Comparison of ENCODE assay signal across 11 cellular contexts in genomic region chr6:159633196-159633595, GRCh38. TPM values are rescaled to one million over a fixed set of nuclear protein-coding genes. Genes with fewer than 3 reads are reported as not detected.
A peak's percentile ranks its signal among the peaks of the same experiment; 100 is the strongest.
DNase-seq lines count a peak whose midpoint lies in the region; ATAC-seq, FAIRE-seq and TF ChIP-seq lines count a peak whose summit lies in the region.
"Had no signal": no experiment of that assay in that cellular context is flagged by ENCODE, and none has a peak within 500 bp of the region (broad histone marks: within the 10 kb centered on the region; RNA-seq: fewer than 3 reads in every experiment).

No MANE protein-coding gene starts in this region.

- H3K4me1 ChIP-seq in A673 (ENCODE audit: insufficient read depth, low read length, poor library complexity, severe bottlenecking) (no peaks in the 10 kb centered on the region), OCI-LY3 (ENCODE audit: low read length) (no peaks in the 10 kb centered on the region)

- no peak overlapping the region for H3K9ac ChIP-seq in OCI-LY3 (ENCODE audit: low read length)

- BruUV-seq in A673 (replicated peaks; lab: Mats Ljungman, UMichigan): no TSS peak

- no peaks in the 10 kb centered on the region for H4K20me1 ChIP-seq in OCI-LY3 (ENCODE audit: insufficient read depth, low read length)

- no peaks in the 10 kb centered on the region for H3K9me3 Mint-ChIP-seq in natural killer cell treated with Interleukin-12 subunit alpha and Interleukin-12 subunit beta and Interleukin-15 and Interleukin-18, amount 100 ng/mL, for 72 hours

- POLR2A ChIA-PET in A673 (lab: Charles Lee; ENCODE audit: low non-redundant PET): no interaction called here

- no peak overlapping the region for H3K4me2 ChIP-seq in OCI-LY3 (ENCODE audit: low read length)

- H3K36me3 ChIP-seq in A673 (ENCODE audit: insufficient read depth, low read length, poor library complexity, severe bottlenecking): no peaks in the 10 kb centered on the region
- H3K36me3 ChIP-seq in OCI-LY3 (replicated peaks; ENCODE audit: low read depth, low read length): no peaks in the 10 kb centered on the region

- H3K27me3 ChIP-seq in A673 (replicated peaks; ENCODE audit: insufficient read depth, low read depth, low read length, poor library complexity) (no peaks in the 10 kb centered on the region), OCI-LY3 (ENCODE audit: low read depth, low read length) (no peaks in the 10 kb centered on the region)

- H3K27ac ChIP-seq in A673 (ENCODE audit: low read depth, low read length, poor library complexity, severe bottlenecking): no peak overlapping the region
- H3K27ac ChIP-seq in OCI-LY3 (ENCODE audit: low read length): no peak overlapping the region

- no peaks in the 10 kb centered on the region for H3K79me2 ChIP-seq in OCI-LY3 (ENCODE audit: low read length)

- intact Hi-C loops in A673 (cut with micrococcal nuclease; ENCODE audit: unreplicated experiment): no loop called here

- no peak overlapping the region for H3K4me3 Mint-ChIP-seq in natural killer cell treated with Interleukin-12 subunit alpha and Interleukin-12 subunit beta and Interleukin-15 and Interleukin-18, amount 100 ng/mL, for 72 hours
- H3K4me3 Mint-ChIP-seq: activated naive CD8-positive, alpha-beta T cell had no signal

- FAIRE-seq in frontal cortex (lab: Jason Lieb, UNC): no peak
- FAIRE-seq: G401.6 had no signal

- no peaks in the 10 kb centered on the region for H3K9me3 ChIP-seq in A673 (ENCODE audit: low read depth, low read length, poor library complexity, severe bottlenecking)
- H3K9me3 ChIP-seq in OCI-LY3 (ENCODE audit: insufficient read depth, low read length): no peaks in the 10 kb centered on the region

- ATAC-seq in GM21390 (IDR thresholded peaks at IDR 0.05; ENCODE audit: unreplicated experiment): no peak
- no peak for ATAC-seq in natural killer cell treated with Interleukin-12 subunit alpha and Interleukin-12 subunit beta and Interleukin-15 and Interleukin-18, amount 100 ng/mL, for 72 hours

- H3K27me3 Mint-ChIP-seq in natural killer cell treated with Interleukin-12 subunit alpha and Interleukin-12 subunit beta and Interleukin-15 and Interleukin-18, amount 100 ng/mL, for 72 hours: no peaks in the 10 kb centered on the region
- H3K27me3 Mint-ChIP-seq: activated naive CD8-positive, alpha-beta T cell had no signal

- no peak overlapping the region for H3K27ac Mint-ChIP-seq in natural killer cell treated with Interleukin-12 subunit alpha and Interleukin-12 subunit beta and Interleukin-15 and Interleukin-18, amount 100 ng/mL, for 72 hours
- H3K27ac Mint-ChIP-seq: activated naive CD8-positive, alpha-beta T cell had no signal

- H3K4me3 ChIP-seq in A673 (ENCODE audit: low read depth, low read length, poor library complexity, severe bottlenecking): no peak overlapping the region
- H3K4me3 ChIP-seq in OCI-LY3 (ENCODE audit: low read length): no peak overlapping the region
- no peak overlapping the region for H3K4me3 ChIP-seq in fibroblast of pulmonary artery (replicated peaks; ENCODE audit: low read depth, low read length)

- TF ChIP-seq CTCF in A673 (conservative IDR thresholded peaks at IDR 0.05; ENCODE audit: low read depth, low read length) (peak; percentile 76), GM12873 (IDR thresholded peaks at IDR 0.05; ENCODE audit: insufficient read depth, low read depth, low read length, missing control alignments) (peak; percentile 46), OCI-LY3 (IDR thresholded peaks at IDR 0.05; ENCODE audit: low read depth, low read length) (peak; percentile 51), fibroblast of pulmonary artery (IDR thresholded peaks at IDR 0.05; ENCODE audit: low read length, missing control alignments) (peak; percentile 51)

- no peak overlapping the region for H2AFZ ChIP-seq in OCI-LY3 (ENCODE audit: low read depth, low read length)

- H3K4me1 Mint-ChIP-seq in natural killer cell treated with Interleukin-12 subunit alpha and Interleukin-12 subunit beta and Interleukin-15 and Interleukin-18, amount 100 ng/mL, for 72 hours (ENCODE audit: low read depth in 2 of 2): peaks cover 0 to 2% of the 10 kb centered on the region in 2 donors

- CTCF ChIA-PET in A673 (lab: Charles Lee): interaction anchor here (0.6 to 1.2 kb wide), 5 partner anchors 11 to 835 kb away, joined by 3 to 6 read pairs (median 4); partner anchors contain the start of gene WTAP

- peak; percentile 41 for DNase-seq in A673 (ENCODE audit: low spot score)
- peak; percentile 18 for DNase-seq in fibroblast of pulmonary artery (ENCODE audit: low read depth)
- DNase-seq in frontal cortex (ENCODE audit: low spot score in 2 of 2): no peak
- DNase-seq in activated CD8-positive, alpha-beta memory T cell treated with anti-CD3 and anti-CD28 coated beads for 24 hours: no peak
- DNase-seq in natural killer cell treated with Interleukin-12 subunit alpha and Interleukin-12 subunit beta and Interleukin-15 and Interleukin-18, amount 100 ng/mL, for 72 hours (ENCODE audit: low spot score): no peak
- DNase-seq: Right ventricle myocardium superior had no signal

- no peaks in the 10 kb centered on the region for H3K36me3 Mint-ChIP-seq in natural killer cell treated with Interleukin-12 subunit alpha and Interleukin-12 subunit beta and Interleukin-15 and Interleukin-18, amount 100 ng/mL, for 72 hours

RNA-seq across cellular contexts. Expression of gene SOD2, which starts 59.8 kb away (rescaled TPM):
- total RNA-seq in A673 (2021) (139 and 159 TPM in 2 replicates), frontal cortex (44.8 TPM)
- total RNA-seq in natural killer cell treated with Interleukin-12 subunit alpha and Interleukin-12 subunit beta and Interleukin-15 and Interleukin-18, amount 100 ng/mL, for 72 hours: 100 to 1,000 TPM; 232 to 842 TPM

Comparison
In these comparisons a context has a peak if more than half of its experiments do, and no peak if none do; other contexts are left out.
1. DNase-seq: peak in A673 (single experiment) and fibroblast of pulmonary artery (single experiment); none in frontal cortex (0 of 2), activated CD8-positive, alpha-beta memory T cell treated with anti-CD3 and anti-CD28 coated beads for 24 hours (single experiment) and natural killer cell treated with Interleukin-12 subunit alpha and Interleukin-12 subunit beta and Interleukin-15 and Interleukin-18, amount 100 ng/mL, for 72 hours (single experiment).
2. Peak in every context shown above with its lines, with median percentiles within 50 percentile points of each other: CTCF ChIP-seq.